In the genomic region with DNA sequence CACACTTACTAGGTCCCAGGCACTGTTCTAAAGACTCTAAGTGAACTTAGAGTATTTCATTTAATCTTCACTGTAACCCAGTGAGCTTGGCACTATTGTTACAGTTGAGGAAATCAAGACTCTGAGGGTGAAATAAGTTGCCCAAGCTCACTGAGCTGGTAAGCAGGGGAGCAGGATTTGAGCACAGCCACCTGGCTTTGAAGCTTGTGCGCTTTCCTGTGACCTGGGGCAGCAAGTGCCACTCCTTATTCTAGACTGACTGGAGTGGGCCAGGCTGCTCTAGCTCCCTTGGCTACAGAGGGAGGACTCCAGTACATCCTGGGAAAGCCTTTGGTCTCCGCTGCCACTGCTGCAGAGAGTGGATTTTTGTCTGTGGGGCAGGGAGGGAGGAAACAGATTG, we compare ENCODE assay signal across 1 cellular context.
TF ChIP-seq lines count a peak whose summit lies in the region.

No MANE protein-coding gene starts in this region.

TF ChIP-seq in GM23338, 12 proteins besides CTCF, POLR2A, EP300 and RAD21:
- TF ChIP-seq, protein P1, sequence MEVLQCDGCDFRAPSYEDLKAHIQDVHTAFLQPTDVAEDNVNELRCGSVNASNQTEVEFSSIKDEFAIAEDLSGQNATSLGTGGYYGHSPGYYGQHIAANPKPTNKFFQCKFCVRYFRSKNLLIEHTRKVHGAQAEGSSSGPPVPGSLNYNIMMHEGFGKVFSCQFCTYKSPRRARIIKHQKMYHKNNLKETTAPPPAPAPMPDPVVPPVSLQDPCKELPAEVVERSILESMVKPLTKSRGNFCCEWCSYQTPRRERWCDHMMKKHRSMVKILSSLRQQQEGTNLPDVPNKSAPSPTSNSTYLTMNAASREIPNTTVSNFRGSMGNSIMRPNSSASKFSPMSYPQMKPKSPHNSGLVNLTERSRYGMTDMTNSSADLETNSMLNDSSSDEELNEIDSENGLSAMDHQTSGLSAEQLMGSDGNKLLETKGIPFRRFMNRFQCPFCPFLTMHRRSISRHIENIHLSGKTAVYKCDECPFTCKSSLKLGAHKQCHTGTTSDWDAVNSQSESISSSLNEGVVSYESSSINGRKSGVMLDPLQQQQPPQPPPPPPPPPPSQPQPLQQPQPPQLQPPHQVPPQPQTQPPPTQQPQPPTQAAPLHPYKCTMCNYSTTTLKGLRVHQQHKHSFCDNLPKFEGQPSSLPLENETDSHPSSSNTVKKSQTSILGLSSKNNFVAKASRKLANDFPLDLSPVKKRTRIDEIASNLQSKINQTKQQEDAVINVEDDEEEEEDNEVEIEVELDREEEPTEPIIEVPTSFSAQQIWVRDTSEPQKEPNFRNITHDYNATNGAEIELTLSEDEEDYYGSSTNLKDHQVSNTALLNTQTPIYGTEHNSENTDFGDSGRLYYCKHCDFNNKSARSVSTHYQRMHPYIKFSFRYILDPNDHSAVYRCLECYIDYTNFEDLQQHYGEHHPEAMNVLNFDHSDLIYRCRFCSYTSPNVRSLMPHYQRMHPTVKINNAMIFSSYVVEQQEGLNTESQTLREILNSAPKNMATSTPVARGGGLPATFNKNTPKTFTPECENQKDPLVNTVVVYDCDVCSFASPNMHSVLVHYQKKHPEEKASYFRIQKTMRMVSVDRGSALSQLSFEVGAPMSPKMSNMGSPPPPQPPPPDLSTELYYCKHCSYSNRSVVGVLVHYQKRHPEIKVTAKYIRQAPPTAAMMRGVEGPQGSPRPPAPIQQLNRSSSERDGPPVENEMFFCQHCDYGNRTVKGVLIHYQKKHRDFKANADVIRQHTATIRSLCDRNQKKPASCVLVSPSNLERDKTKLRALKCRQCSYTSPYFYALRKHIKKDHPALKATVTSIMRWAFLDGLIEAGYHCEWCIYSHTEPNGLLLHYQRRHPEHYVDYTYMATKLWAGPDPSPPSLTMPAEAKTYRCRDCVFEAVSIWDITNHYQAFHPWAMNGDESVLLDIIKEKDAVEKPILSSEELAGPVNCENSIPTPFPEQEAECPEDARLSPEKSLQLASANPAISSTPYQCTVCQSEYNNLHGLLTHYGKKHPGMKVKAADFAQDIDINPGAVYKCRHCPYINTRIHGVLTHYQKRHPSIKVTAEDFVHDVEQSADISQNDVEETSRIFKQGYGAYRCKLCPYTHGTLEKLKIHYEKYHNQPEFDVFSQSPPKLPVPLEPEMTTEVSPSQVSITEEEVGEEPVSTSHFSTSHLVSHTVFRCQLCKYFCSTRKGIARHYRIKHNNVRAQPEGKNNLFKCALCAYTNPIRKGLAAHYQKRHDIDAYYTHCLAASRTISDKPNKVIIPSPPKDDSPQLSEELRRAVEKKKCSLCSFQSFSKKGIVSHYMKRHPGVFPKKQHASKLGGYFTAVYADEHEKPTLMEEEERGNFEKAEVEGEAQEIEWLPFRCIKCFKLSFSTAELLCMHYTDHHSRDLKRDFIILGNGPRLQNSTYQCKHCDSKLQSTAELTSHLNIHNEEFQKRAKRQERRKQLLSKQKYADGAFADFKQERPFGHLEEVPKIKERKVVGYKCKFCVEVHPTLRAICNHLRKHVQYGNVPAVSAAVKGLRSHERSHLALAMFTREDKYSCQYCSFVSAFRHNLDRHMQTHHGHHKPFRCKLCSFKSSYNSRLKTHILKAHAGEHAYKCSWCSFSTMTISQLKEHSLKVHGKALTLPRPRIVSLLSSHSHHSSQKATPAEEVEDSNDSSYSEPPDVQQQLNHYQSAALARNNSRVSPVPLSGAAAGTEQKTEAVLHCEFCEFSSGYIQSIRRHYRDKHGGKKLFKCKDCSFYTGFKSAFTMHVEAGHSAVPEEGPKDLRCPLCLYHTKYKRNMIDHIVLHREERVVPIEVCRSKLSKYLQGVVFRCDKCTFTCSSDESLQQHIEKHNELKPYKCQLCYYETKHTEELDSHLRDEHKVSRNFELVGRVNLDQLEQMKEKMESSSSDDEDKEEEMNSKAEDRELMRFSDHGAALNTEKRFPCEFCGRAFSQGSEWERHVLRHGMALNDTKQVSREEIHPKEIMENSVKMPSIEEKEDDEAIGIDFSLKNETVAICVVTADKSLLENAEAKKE (CRISPR knock-in tag; IDR thresholded peaks at IDR 0.05), result no peak
- TF ChIP-seq CREB1 (CRISPR knock-in tag; IDR thresholded peaks at IDR 0.05; ENCODE audit: low read depth) (no peak), ZNF331 (CRISPR knock-in tag; IDR thresholded peaks at IDR 0.05; ENCODE audit: low read depth) (no peak), STAT1 (IDR thresholded peaks at IDR 0.05; ENCODE audit: unreplicated experiment) (no peak), NANOG (IDR thresholded peaks at IDR 0.05; ENCODE audit: borderline replicate concordance) (no peak), ZNF114 (CRISPR knock-in tag; IDR thresholded peaks at IDR 0.05) (no peak)
TF ChIP-seq in GM23338: peak in this region for 0.
